ENCODE assay signal across 8 cellular contexts in the genomic region with DNA sequence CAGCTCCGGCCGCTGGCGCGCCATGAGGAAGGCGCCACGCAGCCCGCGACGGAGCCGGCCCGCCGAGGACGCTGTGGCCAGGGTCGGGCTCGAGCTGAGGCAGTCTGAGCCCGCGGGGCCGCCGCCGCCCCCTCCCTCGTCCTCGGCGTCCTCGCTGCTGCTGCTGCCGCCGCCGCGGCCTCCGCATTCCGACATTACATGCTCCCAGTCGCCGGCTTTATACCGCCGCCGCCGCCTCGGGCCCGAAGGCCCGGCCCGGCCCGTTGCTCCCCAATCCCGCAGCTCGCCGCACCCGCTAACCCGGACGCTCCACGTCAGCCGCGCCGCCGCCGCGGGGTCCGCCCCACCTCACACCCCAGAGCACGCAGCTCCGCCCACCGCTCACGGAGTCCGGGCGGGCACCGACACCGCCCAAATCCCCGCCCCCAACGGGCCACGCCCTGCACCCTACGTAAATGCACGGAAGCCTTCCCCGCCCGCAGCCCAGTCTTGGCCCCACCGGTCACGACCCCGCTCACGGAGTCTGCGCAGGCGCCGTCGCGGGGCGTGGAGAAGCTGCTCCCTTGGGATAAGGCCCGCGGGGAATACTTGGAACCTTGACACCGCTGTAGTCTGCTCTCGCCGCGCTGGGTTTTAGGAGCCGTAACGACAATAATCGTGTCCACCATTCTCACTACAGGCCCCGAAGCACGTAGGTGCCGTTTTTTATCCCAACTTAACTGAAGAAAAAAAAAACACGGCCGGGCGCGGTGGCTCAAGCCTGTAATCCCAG. TPM values are rescaled to one million over a fixed set of nuclear protein-coding genes. Genes with fewer than 3 reads are reported as not detected.
DNase-seq lines count a peak whose midpoint lies in the region; ATAC-seq and TF ChIP-seq lines count a peak whose summit lies in the region.

A gene with protein sequence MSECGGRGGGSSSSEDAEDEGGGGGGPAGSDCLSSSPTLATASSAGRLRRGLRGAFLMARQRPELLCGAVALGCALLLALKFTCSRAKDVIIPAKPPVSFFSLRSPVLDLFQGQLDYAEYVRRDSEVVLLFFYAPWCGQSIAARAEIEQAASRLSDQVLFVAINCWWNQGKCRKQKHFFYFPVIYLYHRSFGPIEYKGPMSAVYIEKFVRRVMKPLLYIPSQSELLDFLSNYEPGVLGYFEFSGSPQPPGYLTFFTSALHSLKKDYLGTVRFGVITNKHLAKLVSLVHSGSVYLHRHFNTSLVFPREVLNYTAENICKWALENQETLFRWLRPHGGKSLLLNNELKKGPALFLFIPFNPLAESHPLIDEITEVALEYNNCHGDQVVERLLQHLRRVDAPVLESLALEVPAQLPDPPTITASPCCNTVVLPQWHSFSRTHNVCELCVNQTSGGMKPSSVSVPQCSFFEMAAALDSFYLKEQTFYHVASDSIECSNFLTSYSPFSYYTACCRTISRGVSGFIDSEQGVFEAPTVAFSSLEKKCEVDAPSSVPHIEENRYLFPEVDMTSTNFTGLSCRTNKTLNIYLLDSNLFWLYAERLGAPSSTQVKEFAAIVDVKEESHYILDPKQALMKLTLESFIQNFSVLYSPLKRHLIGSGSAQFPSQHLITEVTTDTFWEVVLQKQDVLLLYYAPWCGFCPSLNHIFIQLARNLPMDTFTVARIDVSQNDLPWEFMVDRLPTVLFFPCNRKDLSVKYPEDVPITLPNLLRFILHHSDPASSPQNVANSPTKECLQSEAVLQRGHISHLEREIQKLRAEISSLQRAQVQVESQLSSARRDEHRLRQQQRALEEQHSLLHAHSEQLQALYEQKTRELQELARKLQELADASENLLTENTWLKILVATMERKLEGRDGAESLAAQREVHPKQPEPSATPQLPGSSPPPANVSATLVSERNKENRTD (minus strand): TSS at position 322 of the 772 bp plus-strand sequence. CDS start 127 bp downstream, at position 195.

- DNase-seq in DMS53 treated with DMSO at 0.1 percent for 48 hours (lab: John Stamatoyannopoulos, UW; ENCODE audit: unreplicated experiment) (peak; percentile 85), Peyer's patch (peak; percentile 99 to 100 (median 100)), esophagus muscularis mucosa (ENCODE audit: extremely low spot score) (peak; percentile 100), myocyte (ENCODE audit: low read depth) (peak; percentile 98)
- DNase-seq in activated T-cell treated with anti-CD3 and anti-CD28 coated beads, Interleukin-2, amount 50 U/mL, for 72 hours = peak; percentile 100
- peak; percentile 97 to 99 for DNase-seq in stimulated activated CD8-positive, alpha-beta memory T cell treated with anti-CD3 and anti-CD28 coated beads, Interleukin-7, amount 100 ng/mL, for 48 hours (ENCODE audit: extremely low read depth in 1 of 2, low read depth in 1 of 2)

- 0% methylated on average over 4 of the region's 96 CpGs for WGBS in esophagus muscularis mucosa

- ATAC-seq in GM21737 (IDR thresholded peaks at IDR 0.05; ENCODE audit: unreplicated experiment) = peak; percentile 88
- peak; percentile 95 to 97 for ATAC-seq in activated T-cell treated with anti-CD3 and anti-CD28 coated beads, Interleukin-2, amount 50 U/mL, for 72 hours (replicated peaks in 1 of 2)

- H3K4me3 ChIP-seq in KMS-11 (IDR thresholded peaks at IDR 0.05; ENCODE audit: insufficient read depth, low read depth, low read length) (no peak within 1 kb of the TSS), Peyer's patch (peak within 1 kb of the TSS; percentile 87 to 98 (median 89)), esophagus muscularis mucosa (peak within 1 kb of the TSS; percentile 89 to 99 (median 95))

- H3K4me3 Mint-ChIP-seq in activated T-cell treated with anti-CD3 and anti-CD28 coated beads, Interleukin-2, amount 50 U/mL, for 72 hours = peak within 1 kb of the TSS; percentile 97 to 98

- no peaks in the 10 kb centered on the region for H4K20me1 ChIP-seq in KMS-11 (ENCODE audit: insufficient read depth)

- H3K27ac Mint-ChIP-seq in activated T-cell treated with anti-CD3 and anti-CD28 coated beads, Interleukin-2, amount 50 U/mL, for 72 hours = peak within 1 kb of the TSS; percentile 98

- no peaks in the 10 kb centered on the region for H3K27me3 Mint-ChIP-seq in activated T-cell treated with anti-CD3 and anti-CD28 coated beads, Interleukin-2, amount 50 U/mL, for 72 hours (ENCODE audit: low read depth)

- H3K4me2 ChIP-seq in KMS-11 = peak within 1 kb of the TSS; percentile 80

- H2AFZ ChIP-seq in KMS-11 (ENCODE audit: low read depth) = peak within 1 kb of the TSS; percentile 73

- H3K9me3 ChIP-seq in Peyer's patch (no peaks in the 10 kb centered on the region), esophagus muscularis mucosa (no peaks in the 10 kb centered on the region)

- H3K4me1 ChIP-seq in KMS-11 (ENCODE audit: low read depth, poor library complexity, severe bottlenecking) (peaks cover 77% of the 10 kb centered on the region), Peyer's patch (peaks cover 0 to 42% (median 12%) of the 10 kb centered on the region in 4 donors), esophagus muscularis mucosa (peaks cover 28 to 52% (median 51%) of the 10 kb centered on the region in 4 donors)

- H3K27ac ChIP-seq in KMS-11 (peak within 1 kb of the TSS; percentile 73), Peyer's patch (peak within 1 kb of the TSS; percentile 98 to 100 (median 99)), esophagus muscularis mucosa (replicated peaks in 1 of 4) (peak within 1 kb of the TSS; percentile 98 to 100 (median 99))

- peak; percentile 51 for TF ChIP-seq EP300 in esophagus muscularis mucosa (IDR thresholded peaks at IDR 0.05)

- peak within 1 kb of the TSS; percentile 90 for H3K9ac ChIP-seq in KMS-11

- peaks cover 46% of the 10 kb centered on the region for H3K79me2 ChIP-seq in KMS-11 (ENCODE audit: insufficient read depth, low read depth)

- no peaks in the 10 kb centered on the region for H3K9me3 Mint-ChIP-seq in activated T-cell treated with anti-CD3 and anti-CD28 coated beads, Interleukin-2, amount 50 U/mL, for 72 hours

- H3K27me3 ChIP-seq in KMS-11 (ENCODE audit: insufficient read depth, low read depth) = no peaks in the 10 kb centered on the region
- H3K27me3 ChIP-seq in Peyer's patch = no peaks in the 10 kb centered on the region
- H3K27me3 ChIP-seq in esophagus muscularis mucosa = no peaks in the 10 kb centered on the region

- intact Hi-C loops in esophagus muscularis mucosa (cut with DNase I) = loop anchor here (2.0 kb wide), 1 partner anchor 54 kb away; a partner anchor contains a TSS

- H3K36me3 ChIP-seq in KMS-11 (ENCODE audit: insufficient read depth) (no peaks in the 10 kb centered on the region), Peyer's patch (no peaks in the 10 kb centered on the region), esophagus muscularis mucosa (no peaks in the 10 kb centered on the region)

- H3K4me1 Mint-ChIP-seq in activated T-cell treated with anti-CD3 and anti-CD28 coated beads, Interleukin-2, amount 50 U/mL, for 72 hours (ENCODE audit: low read depth) = peaks cover 59% of the 10 kb centered on the region

- no peak for TF ChIP-seq CTCF in KMS-11 (conservative IDR thresholded peaks at IDR 0.05; ENCODE audit: low read depth, low read length)
- TF ChIP-seq CTCF in Peyer's patch (IDR thresholded peaks at IDR 0.05) = peak in 1 of 6 experiments; percentile 20
- no peak for TF ChIP-seq CTCF in esophagus muscularis mucosa (IDR thresholded peaks at IDR 0.05)

- TF ChIP-seq POLR2A in Peyer's patch (IDR thresholded peaks at IDR 0.05) = peak; percentile 97 to 98
- TF ChIP-seq POLR2A in esophagus muscularis mucosa (IDR thresholded peaks at IDR 0.05; ENCODE audit: low read depth) = peak; percentile 93

- H3K36me3 Mint-ChIP-seq in activated T-cell treated with anti-CD3 and anti-CD28 coated beads, Interleukin-2, amount 50 U/mL, for 72 hours (ENCODE audit: insufficient read depth in 2 of 2) = peaks cover 3 to 14% of the 10 kb centered on the region in 2 donors

RNA-seq across cellular contexts. Expression of the gene that starts here (rescaled TPM):
- total RNA-seq in Peyer's patch (10 to 100 TPM; 69.3 to 89.4 (median 76.9) TPM), esophagus muscularis mucosa (10 to 100 TPM; 32.4 to 47.2 (median 38.2) TPM), myocyte (24.5 and 33.8 TPM in 2 replicates)
- total RNA-seq in activated T-cell treated with anti-CD3 and anti-CD28 coated beads, Interleukin-2, amount 50 U/mL, for 72 hours = 10 to 100 TPM; 34.7 to 41.5 TPM
- 26.8 TPM for polyA plus RNA-seq in myocyte (2012)
